Comparison of ENCODE assay signal across 8 cellular contexts in genomic region chr12:105329926-105330282, GRCh38. TPM values are rescaled to one million over a fixed set of nuclear protein-coding genes. Genes with fewer than 3 reads are reported as not detected.
DNase-seq lines count a peak whose midpoint lies in the region; ATAC-seq and TF ChIP-seq lines count a peak whose summit lies in the region.

No MANE protein-coding gene starts in this region.

- ATAC-seq in GM21381 (IDR thresholded peaks at IDR 0.05; ENCODE audit: unreplicated experiment) (peak; percentile 5), HG03039 (IDR thresholded peaks at IDR 0.05; ENCODE audit: unreplicated experiment) (no peak)

- TF ChIP-seq POLR2A in NB4 (IDR thresholded peaks at IDR 0.05; ENCODE audit: extremely low read depth, insufficient read length) (no peak), adrenal gland (IDR thresholded peaks at IDR 0.05) (no peak)

- peak overlapping the region; percentile 65 for H3K9ac ChIP-seq in skeletal muscle satellite cell (ENCODE audit: low read depth, low read length)

- intact Hi-C loops in adrenal gland (cut with DNase I) = no loop called here

- H3K27me3 ChIP-seq in skeletal muscle satellite cell (ENCODE audit: control insufficient read depth, insufficient read depth, low read length) (no peaks in the 10 kb centered on the region), adrenal gland (no peaks in the 10 kb centered on the region)

- H3K4me3 ChIP-seq in AG04449 (ENCODE audit: low read depth, low read length) (peak overlapping the region; percentile 74), NB4 (ENCODE audit: low read depth, low read length) (peak overlapping the region; percentile 57), epithelial cell of proximal tubule (ENCODE audit: low read depth, low read length) (peak overlapping the region; percentile 80), skeletal muscle satellite cell (ENCODE audit: low read length) (peak overlapping the region; percentile 88), adrenal gland (peak overlapping the region in 1 of 4 donors; percentile 90)

- peak overlapping the region; percentile 83 for H3K4me2 ChIP-seq in skeletal muscle satellite cell (ENCODE audit: low read length)

- WGBS in adrenal gland, 4 donors = 1 to 4% (median 3%) methylated on average over 8 to 9 of the region's 9 CpGs

- TF ChIP-seq CTCF in AG04449 (IDR thresholded peaks at IDR 0.05; ENCODE audit: insufficient read depth, low read length, missing control alignments) = no peak
- no peak for TF ChIP-seq CTCF in NB4 (IDR thresholded peaks at IDR 0.05; ENCODE audit: low read depth, low read length)
- no peak for TF ChIP-seq CTCF in epithelial cell of proximal tubule (conservative IDR thresholded peaks at IDR 0.05; ENCODE audit: low read depth, low read length)
- TF ChIP-seq CTCF in adrenal gland (IDR thresholded peaks at IDR 0.05) = no peak

- peaks cover 56% of the 10 kb centered on the region for H3K4me1 ChIP-seq in skeletal muscle satellite cell (ENCODE audit: control insufficient read depth, insufficient read depth, low read length)
- peaks cover 7 to 13% of the 10 kb centered on the region in 2 donors for H3K4me1 ChIP-seq in adrenal gland (replicated peaks in 1 of 2)

- H3K27ac ChIP-seq in adrenal gland = no peak overlapping the region

- POLR2A ChIA-PET in AG04449 (lab: Yijun Ruan, JAX) = no interaction called here

- no peak for DNase-seq in AG04449 (ENCODE audit: low read depth, low spot score)
- DNase-seq in NB4 (ENCODE audit: low read depth) = no peak
- DNase-seq in epithelial cell of proximal tubule (ENCODE audit: low read depth) = no peak
- no peak for DNase-seq in adrenal gland
- no peak for DNase-seq in NCI-H2171 (lab: John Stamatoyannopoulos, UW)

- H3K9me3 ChIP-seq in skeletal muscle satellite cell (replicated peaks; ENCODE audit: low read length) (no peaks in the 10 kb centered on the region), adrenal gland (replicated peaks in 1 of 3) (no peaks in the 10 kb centered on the region)

- H3K36me3 ChIP-seq in skeletal muscle satellite cell (ENCODE audit: insufficient read depth, low read length) (no peaks in the 10 kb centered on the region), adrenal gland (replicated peaks in 1 of 2) (no peaks in the 10 kb centered on the region)

- CTCF ChIA-PET in AG04449 (lab: Yijun Ruan, JAX) = no interaction called here

RNA-seq across cellular contexts. Expression of gene C12orf75, which starts 0.6 kb away (rescaled TPM):
- 650 and 726 TPM in 2 replicates for total RNA-seq in epithelial cell of proximal tubule
- 33.0 and 61.2 TPM in 2 replicates for total RNA-seq in skeletal muscle satellite cell (2012; rRNA removed)
- 10 to 100 TPM in 4 of 8 donors, 1 to 10 TPM in 4; 6.0 to 94.2 (median 12.0) TPM for total RNA-seq in adrenal gland
- polyA plus RNA-seq in adrenal gland = 10 to 100 TPM in 2 of 3 donors, 1 to 10 TPM in 1; 6.8 to 23.3 (median 10.6) TPM
